Comparison of ENCODE assay signal across 16 cellular contexts in genomic region chr7:56229631-56230030, GRCh38.
"Had no signal": no experiment of that assay in that cellular context is flagged by ENCODE, and none has a peak within 500 bp of the region (broad histone marks: within the 10 kb centered on the region; RNA-seq: fewer than 3 reads in every experiment).

No MANE protein-coding gene starts in this region.

- H3K36me3 Mint-ChIP-seq: memory B cell; stimulated activated effector memory CD8-positive, alpha-beta T cell treated with anti-CD3 and anti-CD28 coated beads, Interleukin-12 subunit alpha, Interleukin-12 subunit beta, amount 100 ng/mL, for 72 hours; type B pancreatic cell had no signal

- H3K27ac Mint-ChIP-seq: memory B cell; natural killer cell; progenitor cell of endocrine pancreas; stimulated activated effector memory CD8-positive, alpha-beta T cell treated with anti-CD3 and anti-CD28 coated beads, Interleukin-12 subunit alpha, Interleukin-12 subunit beta, amount 100 ng/mL, for 72 hours; type B pancreatic cell had no signal

- ATAC-seq: left lobe of liver; natural killer cell; right cardiac atrium; stimulated activated effector memory CD8-positive, alpha-beta T cell treated with anti-CD3 and anti-CD28 coated beads, Interleukin-12 subunit alpha, Interleukin-12 subunit beta, amount 100 ng/mL, for 72 hours had no signal

- H3K4me3 Mint-ChIP-seq: memory B cell; natural killer cell; stimulated activated effector memory CD8-positive, alpha-beta T cell treated with anti-CD3 and anti-CD28 coated beads, Interleukin-12 subunit alpha, Interleukin-12 subunit beta, amount 100 ng/mL, for 72 hours; type B pancreatic cell had no signal

- H3K4me1 Mint-ChIP-seq: memory B cell; natural killer cell; stimulated activated effector memory CD8-positive, alpha-beta T cell treated with anti-CD3 and anti-CD28 coated beads, Interleukin-12 subunit alpha, Interleukin-12 subunit beta, amount 100 ng/mL, for 72 hours had no signal

- H3K27me3 Mint-ChIP-seq: progenitor cell of endocrine pancreas, type B pancreatic cell had no signal

- H3K9me3 Mint-ChIP-seq: stimulated activated effector memory CD8-positive, alpha-beta T cell treated with anti-CD3 and anti-CD28 coated beads, Interleukin-12 subunit alpha, Interleukin-12 subunit beta, amount 100 ng/mL, for 72 hours had no signal

- DNase-seq: dorsolateral prefrontal cortex; effector CD4-positive, alpha-beta T cell; kidney; natural killer cell; right cardiac atrium; sigmoid colon; stimulated activated CD4-positive, alpha-beta T cell treated with anti-CD3 and anti-CD28 coated beads, Interleukin-2, amount 100 ng/mL, for 24 hours; stimulated activated CD4-positive, alpha-beta T cell treated with anti-CD3 and anti-CD28 coated beads, Interleukin-4, amount 100 ng/mL, for 24 hours; stimulated activated naive CD4-positive, alpha-beta T cell treated with Interleukin-2 at 50 U/mL for 16 hours; stomach; tibial artery had no signal
